In the genomic region with DNA sequence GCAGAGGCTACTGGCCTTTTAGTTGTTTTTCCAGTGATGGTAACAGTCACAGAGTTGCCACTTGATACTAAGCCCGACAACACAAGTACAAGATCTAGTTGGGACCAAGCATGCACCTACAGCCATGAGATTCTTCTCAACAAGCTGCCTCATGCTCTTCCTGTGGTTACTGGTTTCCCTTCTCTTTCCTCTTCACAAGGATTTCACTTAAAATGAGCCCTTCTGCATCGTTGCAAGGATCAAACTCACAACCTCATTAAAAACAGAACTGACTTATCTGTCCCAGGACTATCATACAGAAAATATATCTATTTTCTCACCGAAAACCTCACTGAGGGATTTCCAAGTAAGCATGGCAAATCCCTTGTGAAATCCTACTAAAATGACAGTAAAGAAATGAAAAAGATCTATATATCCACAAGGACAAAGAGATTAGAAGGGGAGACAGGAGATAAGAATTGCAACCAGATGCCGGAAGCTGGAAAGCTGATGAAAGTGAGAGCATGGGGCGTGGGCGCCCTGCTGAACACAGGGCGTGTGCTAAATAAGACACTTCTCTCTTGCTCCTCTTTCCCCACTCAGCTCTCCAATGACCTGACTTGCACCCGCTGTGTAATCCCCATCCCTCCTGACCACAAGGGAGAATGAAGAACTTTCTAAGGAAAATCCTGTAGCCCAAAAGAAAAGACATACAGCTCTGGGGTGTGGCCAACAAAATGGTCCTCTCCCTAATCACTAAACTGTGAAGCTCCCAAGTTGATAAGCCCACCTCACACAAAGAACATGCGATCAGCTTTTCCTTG, we compare ENCODE assay signal across 1 cellular context.
TF ChIP-seq lines count a peak whose summit lies in the region.

No MANE protein-coding gene starts in this region.

TF ChIP-seq in HEK293, 187 proteins besides CTCF, POLR2A, EP300 and RAD21 (continued from another document):
- TF ChIP-seq, protein P1, sequence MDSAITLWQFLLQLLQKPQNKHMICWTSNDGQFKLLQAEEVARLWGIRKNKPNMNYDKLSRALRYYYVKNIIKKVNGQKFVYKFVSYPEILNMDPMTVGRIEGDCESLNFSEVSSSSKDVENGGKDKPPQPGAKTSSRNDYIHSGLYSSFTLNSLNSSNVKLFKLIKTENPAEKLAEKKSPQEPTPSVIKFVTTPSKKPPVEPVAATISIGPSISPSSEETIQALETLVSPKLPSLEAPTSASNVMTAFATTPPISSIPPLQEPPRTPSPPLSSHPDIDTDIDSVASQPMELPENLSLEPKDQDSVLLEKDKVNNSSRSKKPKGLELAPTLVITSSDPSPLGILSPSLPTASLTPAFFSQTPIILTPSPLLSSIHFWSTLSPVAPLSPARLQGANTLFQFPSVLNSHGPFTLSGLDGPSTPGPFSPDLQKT (IDR thresholded peaks at IDR 0.05; ENCODE audit: borderline replicate concordance, low read depth, low read length), result no peak
